23 cellular contexts compared by ENCODE assay signal in the genomic region with DNA sequence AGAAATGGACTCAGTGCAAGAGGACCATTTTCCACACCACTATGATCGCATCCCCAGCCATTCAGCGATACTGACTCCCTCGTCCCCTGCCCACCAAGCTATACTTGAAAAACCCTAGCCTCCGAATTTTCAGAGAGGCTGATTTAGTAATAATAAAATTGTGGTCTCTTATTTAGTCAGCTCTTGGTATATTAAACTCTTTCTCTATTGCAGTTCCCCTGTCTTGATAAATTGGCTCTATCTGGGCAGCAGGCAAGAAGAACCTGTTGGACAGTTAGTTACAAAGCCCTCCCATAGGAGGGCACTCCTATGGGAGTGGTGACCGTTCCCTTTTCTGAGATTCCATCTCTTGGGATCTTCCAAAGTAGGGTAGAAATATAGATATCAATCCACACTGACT.
"Had no signal": no experiment of that assay in that cellular context is flagged by ENCODE, and none has a peak within 500 bp of the region (broad histone marks: within the 10 kb centered on the region; RNA-seq: fewer than 3 reads in every experiment).

No MANE protein-coding gene starts in this region.

- H3K27me3 ChIP-seq: heart left ventricle, pancreas, spleen, tibial artery, upper lobe of left lung, uterus had no signal

- H3K27me3 Mint-ChIP-seq: naive thymus-derived CD4-positive, alpha-beta T cell; stimulated activated memory B cell treated with anti-CD40 and anti-IgM and Interleukin-4, amounts not matched to agents 10 μg/mL and 1 μg/mL and 100 μg/mL, for 72 hours; stimulated activated naive CD8-positive, alpha-beta T cell treated with anti-CD3 and anti-CD28 coated beads, Interleukin-15, Interleukin-2, amounts not matched to agents 100 ng/mL and 50 ng/mL, for 24 hours had no signal

- H3K9me3 ChIP-seq: pancreas, psoas muscle, tibial artery, uterus had no signal

- H3K36me3 Mint-ChIP-seq: stimulated activated memory B cell treated with anti-CD40 and anti-IgM and Interleukin-4, amounts not matched to agents 10 μg/mL and 1 μg/mL and 100 μg/mL, for 72 hours had no signal

- H3K4me3 ChIP-seq: coronary artery, heart left ventricle, pancreas, psoas muscle, spleen, tibial artery, upper lobe of left lung, uterus had no signal

- DNase-seq: effector CD4-positive, alpha-beta T cell; endodermal cell; heart left ventricle; hippocampal formation; left colon; mesendoderm; naive thymus-derived CD4-positive, alpha-beta T cell; occipital lobe; pancreas; retina; spleen; stimulated activated CD4-positive, alpha-beta T cell treated with anti-CD3 and anti-CD28 coated beads, Interleukin-15, amount 100 ng/mL, for 24 hours; stimulated activated CD4-positive, alpha-beta T cell treated with anti-CD3 and anti-CD28 coated beads, Interleukin-1b, Interleukin-23, amount 100 ng/mL, for 48 hours; stimulated activated CD4-positive, alpha-beta T cell treated with anti-CD3 and anti-CD28 coated beads, Interleukin-4, amount 100 ng/mL, for 24 hours; tibial artery; upper lobe of left lung; uterus had no signal

- FAIRE-seq: frontal cortex, pancreas had no signal

- H3K4me1 ChIP-seq: pancreas, uterus had no signal

- H3K36me3 ChIP-seq: heart left ventricle, pancreas, spleen, tibial artery, upper lobe of left lung, uterus had no signal

- H3K27ac ChIP-seq: coronary artery, heart left ventricle, pancreas, psoas muscle, tibial artery, upper lobe of left lung, uterus had no signal

- H3K27ac Mint-ChIP-seq: endodermal cell; stimulated activated memory B cell treated with anti-CD40 and anti-IgM and Interleukin-4, amounts not matched to agents 10 μg/mL and 1 μg/mL and 100 μg/mL, for 72 hours; stimulated activated naive CD8-positive, alpha-beta T cell treated with anti-CD3 and anti-CD28 coated beads, Interleukin-15, Interleukin-2, amounts not matched to agents 100 ng/mL and 50 ng/mL, for 24 hours had no signal

- ATAC-seq: heart left ventricle; left colon; naive thymus-derived CD4-positive, alpha-beta T cell; pancreas; psoas muscle; sciatic nerve; stimulated activated memory B cell treated with anti-CD40 and anti-IgM and Interleukin-4, amounts not matched to agents 10 μg/mL and 1 μg/mL and 100 μg/mL, for 72 hours had no signal

- H3K4me3 Mint-ChIP-seq: endodermal cell; naive thymus-derived CD4-positive, alpha-beta T cell; stimulated activated memory B cell treated with anti-CD40 and anti-IgM and Interleukin-4, amounts not matched to agents 10 μg/mL and 1 μg/mL and 100 μg/mL, for 72 hours; stimulated activated naive CD8-positive, alpha-beta T cell treated with anti-CD3 and anti-CD28 coated beads, Interleukin-15, Interleukin-2, amounts not matched to agents 100 ng/mL and 50 ng/mL, for 24 hours had no signal
